ENCODE assay signal across 21 cellular contexts in genomic region chr22:19988965-19989724, GRCh38. TPM values are rescaled to one million over a fixed set of nuclear protein-coding genes. Genes with fewer than 3 reads are reported as not detected.
DNase-seq lines count a peak whose midpoint lies in the region; ATAC-seq and TF ChIP-seq lines count a peak whose summit lies in the region.
"Had no signal": no experiment of that assay in that cellular context is flagged by ENCODE, and none has a peak within 500 bp of the region (broad histone marks: within the 10 kb centered on the region; RNA-seq: fewer than 3 reads in every experiment).

No MANE protein-coding gene starts in this region.

- intact Hi-C loops in Right ventricle myocardium superior (cut with DNase I) = no loop called here
- intact Hi-C loops in right lobe of liver (cut with DNase I) = no loop called here
- intact Hi-C loops in spleen (cut with DNase I; ENCODE audit: low total_unique reads) = no loop called here
- intact Hi-C loops in Caco-2 (cut with micrococcal nuclease; ENCODE audit: unreplicated experiment) = no loop called here

- H3K27me3 ChIP-seq in right lobe of liver (no peaks in the 10 kb centered on the region), spleen (replicated peaks in 1 of 7) (peaks cover 0 to 8% (median 0%) of the 10 kb centered on the region in 7 donors), Caco-2 (replicated peaks; ENCODE audit: control insufficient read depth, insufficient read depth, low read length) (no peaks in the 10 kb centered on the region), HAP-1 (ENCODE audit: low read depth) (no peaks in the 10 kb centered on the region)

- TF ChIP-seq POLR2A in right lobe of liver (IDR thresholded peaks at IDR 0.05) (no peak), spleen (IDR thresholded peaks at IDR 0.05) (no peak)

- TF ChIP-seq CTCF in right lobe of liver (IDR thresholded peaks at IDR 0.05) (no peak), spleen (IDR thresholded peaks at IDR 0.05 in 8 of 11, conservative IDR thresholded peaks at IDR 0.05 in 3 of 11) (no peak), Caco-2 (IDR thresholded peaks at IDR 0.05; ENCODE audit: insufficient read depth in 1 of 2, low read depth in 1 of 2, low read length in 1 of 2, severe bottlenecking in 1 of 2, unreplicated experiment in 1 of 2) (no peak)

- 70% methylated on average over 5 of the region's 18 CpGs for WGBS in right lobe of liver (ENCODE audit: insufficient coverage, low coverage, low lambda C conversion rate, missing lambda C conversion rate)
- 74 to 84% (median 80%) methylated on average over 4 to 18 of the region's 18 CpGs for WGBS in spleen, 5 donors

- H3K4me1 ChIP-seq in right lobe of liver (peaks cover 0 to 18% (median 5%) of the 10 kb centered on the region in 4 donors), spleen (peaks cover 4 to 50% (median 31%) of the 10 kb centered on the region in 6 donors), Caco-2 (no peaks in the 10 kb centered on the region), HAP-1 (peaks cover 3% of the 10 kb centered on the region)

- CTCF ChIA-PET in Caco-2 (lab: Charles Lee) = interaction anchor here (1.2 kb wide), 1 partner anchor 18 kb away, joined by 3 read pairs; no protein-coding TSS in a partner anchor

- H3K4me1 Mint-ChIP-seq in Caco-2 (ENCODE audit: low read depth, unreplicated experiment) = no peaks in the 10 kb centered on the region

- H3K36me3 Mint-ChIP-seq in Caco-2 (ENCODE audit: insufficient read depth, unreplicated experiment) = no peaks in the 10 kb centered on the region
- H3K36me3 Mint-ChIP-seq: CD14-positive monocyte had no signal

- DNase-seq in OCI-M1 (lab: John Stamatoyannopoulos, UW) (peak; percentile 43), Right ventricle myocardium superior (peak; percentile 45), right lobe of liver (peak in 1 of 3 donors; percentile 60), spleen (no peak), Caco-2 (no peak), HAP-1 (ENCODE audit: low spot score in 2 of 2) (no peak), NCI-H345 treated with DMSO at 0.1 percent for 48 hours (lab: John Stamatoyannopoulos, UW; ENCODE audit: unreplicated experiment) (no peak)
- DNase-seq: DMS53, KG1, NCI-H1092, NCI-H1694, NCI-H2107, NCI-H345, NCI-H748 treated with DMSO at 0.1 percent for 48 hours, PC-9, SHP77 had no signal

- no peaks in the 10 kb centered on the region for H3K9me3 Mint-ChIP-seq in Caco-2 (ENCODE audit: unreplicated experiment)

- BruUV-seq in Caco-2 (replicated peaks; lab: Mats Ljungman, UMichigan) = no TSS peak

- ATAC-seq in Right ventricle myocardium superior (ENCODE audit: poor library complexity) = no peak
- peak; percentile 11 to 52 (median 36) for ATAC-seq in right lobe of liver
- ATAC-seq in HG02610 (IDR thresholded peaks at IDR 0.05; ENCODE audit: unreplicated experiment) = no peak
- ATAC-seq: A549, HCT116 had no signal

- H3K9me3 ChIP-seq in right lobe of liver = no peaks in the 10 kb centered on the region
- no peaks in the 10 kb centered on the region for H3K9me3 ChIP-seq in spleen
- no peaks in the 10 kb centered on the region for H3K9me3 ChIP-seq in Caco-2
- H3K9me3 ChIP-seq in HAP-1 = no peaks in the 10 kb centered on the region
- H3K9me3 ChIP-seq: A549 had no signal

- POLR2A ChIA-PET in Caco-2 (lab: Charles Lee) = no interaction called here

- in situ Hi-C loops in HAP-1 (cut with MboI; ENCODE audit: low sequenced_read_pairs) = no loop called here

- no peak overlapping the region for H3K4me3 Mint-ChIP-seq in Caco-2 (ENCODE audit: unreplicated experiment)
- H3K4me3 Mint-ChIP-seq: CD14-positive monocyte had no signal

- H3K27ac ChIP-seq in right lobe of liver (peak overlapping the region in 2 of 3 donors; percentile 4 to 21), spleen (peak overlapping the region in 7 of 8 donors; percentile 61 to 86 (median 84))
- H3K27ac ChIP-seq: A549, HL-60, PC-9 had no signal

- no peaks in the 10 kb centered on the region for H3K27me3 Mint-ChIP-seq in Caco-2 (ENCODE audit: insufficient read depth, unreplicated experiment)

- H3K36me3 ChIP-seq in right lobe of liver (no peaks in the 10 kb centered on the region), spleen (no peaks in the 10 kb centered on the region), Caco-2 (ENCODE audit: control insufficient read depth, insufficient read depth, low read length) (no peaks in the 10 kb centered on the region), HAP-1 (replicated peaks) (no peaks in the 10 kb centered on the region)

- H3K4me3 ChIP-seq in right lobe of liver = no peak overlapping the region
- H3K4me3 ChIP-seq in spleen = no peak overlapping the region
- H3K4me3 ChIP-seq in Caco-2 (ENCODE audit: low read depth, low read length) = no peak overlapping the region
- H3K4me3 ChIP-seq in HAP-1 = no peak overlapping the region
- H3K4me3 ChIP-seq: A549, PC-9 had no signal

- H3K27ac Mint-ChIP-seq in Caco-2 (ENCODE audit: unreplicated experiment) = no peak overlapping the region
- H3K27ac Mint-ChIP-seq: CD14-positive monocyte had no signal

RNA-seq across cellular contexts. Expression of gene ARVCF, which starts 27.5 kb away (rescaled TPM):
- total RNA-seq in Right ventricle myocardium superior = 31.4 TPM
- total RNA-seq in right lobe of liver = 10 to 100 TPM; 11.5 to 40.9 (median 20.7) TPM
- total RNA-seq in spleen = 10 to 100 TPM; 18.1 to 96.7 (median 29.5) TPM
- 10 to 100 TPM in 2 of 3 donors, 1 to 10 TPM in 1; 9.4 to 42.5 (median 10.4) TPM for polyA plus RNA-seq in spleen
- 9.8 and 12.0 TPM in 2 replicates for total RNA-seq in Caco-2 (2022)

RNA-seq across cellular contexts. Expression of gene TANGO2, which starts 31.8 kb away (rescaled TPM):
- total RNA-seq in Right ventricle myocardium superior (62.3 TPM), right lobe of liver (10 to 100 TPM; 11.0 to 27.0 (median 15.5) TPM), spleen (10 to 100 TPM; 35.9 to 72.2 (median 57.2) TPM), Caco-2 (2022) (23.9 and 26.6 TPM in 2 replicates)
- 10 to 100 TPM; 18.7 to 30.9 (median 21.6) TPM for polyA plus RNA-seq in spleen

RNA-seq across cellular contexts. Expression of gene TXNRD2, which starts 47.5 kb away (rescaled TPM):
- total RNA-seq in Right ventricle myocardium superior (40.4 TPM), right lobe of liver (10 to 100 TPM; 35.9 to 47.8 (median 44.3) TPM), spleen (10 to 100 TPM; 21.6 to 44.8 (median 34.9) TPM), Caco-2 (2022) (44.8 and 47.0 TPM in 2 replicates)
- polyA plus RNA-seq in spleen = 10 to 100 TPM; 23.3 to 45.9 (median 45.0) TPM

RNA-seq across cellular contexts. Expression of gene COMT, which starts 47.6 kb away (rescaled TPM):
- total RNA-seq in Right ventricle myocardium superior (75.3 TPM), right lobe of liver (100 to 1,000 TPM; 144 to 270 (median 200) TPM), spleen (100 to 1,000 TPM in 5 of 7 donors, 10 to 100 TPM in 2; 86.4 to 216 (median 116) TPM), Caco-2 (2022) (96.0 and 103 TPM in 2 replicates)
- 10 to 100 TPM; 63.5 to 98.0 (median 86.1) TPM for polyA plus RNA-seq in spleen

Comparison
In these comparisons a context has a peak if more than half of its experiments do, and no peak if none do; other contexts are left out.
1. DNase-seq: peak in OCI-M1 (single experiment) and Right ventricle myocardium superior (single experiment); none in spleen (single experiment), Caco-2 (0 of 2), HAP-1 (0 of 2) and NCI-H345 treated with DMSO at 0.1 percent for 48 hours (single experiment).
2. ATAC-seq: peak in right lobe of liver (4 of 4); none in Right ventricle myocardium superior (single experiment) and HG02610 (single experiment).